39 cellular contexts compared by ENCODE assay signal in genomic region chr7:12913002-12913401, GRCh38.
"Had no signal": no experiment of that assay in that cellular context is flagged by ENCODE, and none has a peak within 500 bp of the region (broad histone marks: within the 10 kb centered on the region; RNA-seq: fewer than 3 reads in every experiment).

No MANE protein-coding gene starts in this region.

- H3K4me3 ChIP-seq: adrenal gland, ascending aorta, body of pancreas, breast epithelium, cardiac muscle cell had no signal

- H3K27ac Mint-ChIP-seq: activated naive CD4-positive, alpha-beta T cell treated with anti-CD3 and anti-CD28 coated beads for 36 hours; activated naive CD4-positive, alpha-beta T cell treated with anti-CD3 and anti-CD28 coated beads, Interleukin-2, amount 10 ng/mL, durations not matched to agents 7 days and 5 days; activated naive CD4-positive, alpha-beta T cell treated with anti-CD3 and anti-CD28 coated beads, Interleukin-2, amount 50 U/mL, for 24 hours; activated naive CD4-positive, alpha-beta T cell treated with anti-CD3 and anti-CD28 coated beads, Interleukin-2, amount 50 U/mL, for 72 hours; activated naive CD8-positive, alpha-beta T cell; activated naive CD8-positive, alpha-beta T cell treated with anti-CD3 and anti-CD28 coated beads for 36 hours; activated naive CD8-positive, alpha-beta T cell treated with anti-CD3 and anti-CD28 coated beads, Interleukin-2, amount 10 ng/mL, durations not matched to agents 7 days and 5 days; activated naive CD8-positive, alpha-beta T cell treated with anti-CD3 and anti-CD28 coated beads, Interleukin-2, amount 50 U/mL, for 24 hours; activated T-cell treated with anti-CD3 and anti-CD28 coated beads, Interleukin-2, amount 50 U/mL, for 24 hours; activated T-cell treated with anti-CD3 and anti-CD28 coated beads, Interleukin-2, amount 50 U/mL, for 72 hours; activated T-helper 1 cell treated with anti-CD3 and anti-CD28 coated beads, Interleukin-12 subunit alpha, Interleukin-12 subunit beta, Interleukin-2, Interleukin-4 antibody, amounts not matched to agents 30 ng/mL and 10 ng/mL and 1 ng/mL, durations not matched to agents 14 hours and 24 hours and 36 hours; activated T-helper 17 cell treated with anti-CD3 and anti-CD28 coated beads, Interleukin-2, amount 50 U/mL, for 72 hours; activated T-helper 2 cell treated with anti-CD3 and anti-CD28 coated beads, Interferon-gamma antibody, Interleukin-2, Interleukin-4, amounts not matched to agents 10 μg/mL and 5 μg/mL and 100 μg/mL, durations not matched to agents 14 hours and 24 hours and 36 hours; brain had no signal

- FAIRE-seq: bronchial epithelial cell, colon had no signal

- H3K4me1 Mint-ChIP-seq: activated naive CD4-positive, alpha-beta T cell treated with anti-CD3 and anti-CD28 coated beads, Interleukin-2, amount 10 ng/mL, durations not matched to agents 7 days and 5 days; activated naive CD4-positive, alpha-beta T cell treated with anti-CD3 and anti-CD28 coated beads, Interleukin-2, amount 50 U/mL, for 24 hours; activated naive CD8-positive, alpha-beta T cell treated with anti-CD3 and anti-CD28 coated beads for 36 hours; activated naive CD8-positive, alpha-beta T cell treated with anti-CD3 and anti-CD28 coated beads, Interleukin-2, amount 10 ng/mL, durations not matched to agents 7 days and 5 days; activated naive CD8-positive, alpha-beta T cell treated with anti-CD3 and anti-CD28 coated beads, Interleukin-2, amount 50 U/mL, for 24 hours; activated T-helper 17 cell treated with anti-CD3 and anti-CD28 coated beads, Interleukin-2, amount 50 U/mL, for 72 hours; brain; central memory CD8-positive, alpha-beta T cell had no signal

- H3K36me3 ChIP-seq: adrenal gland, ascending aorta, brain microvascular endothelial cell, breast epithelium, cardiac muscle cell had no signal

- ATAC-seq: activated naive CD4-positive, alpha-beta T cell treated with anti-CD3 and anti-CD28 coated beads, Interleukin-2, amount 50 U/mL, for 72 hours; activated naive CD8-positive, alpha-beta T cell treated with anti-CD3 and anti-CD28 coated beads, Interleukin-2, amount 50 U/mL, for 24 hours; activated T-cell treated with anti-CD3 and anti-CD28 coated beads, Interleukin-2, amount 50 U/mL, for 4 hours; activated T-cell treated with anti-CD3 and anti-CD28 coated beads, Interleukin-2, amount 50 U/mL, for 72 hours; activated T-helper 17 cell treated with anti-CD3 and anti-CD28 coated beads, Interleukin-2, amount 50 U/mL, for 72 hours; body of pancreas had no signal

- H3K9me3 Mint-ChIP-seq: activated naive CD4-positive, alpha-beta T cell treated with anti-CD3 and anti-CD28 coated beads for 36 hours; activated naive CD4-positive, alpha-beta T cell treated with anti-CD3 and anti-CD28 coated beads, Interleukin-2, amount 10 ng/mL, durations not matched to agents 7 days and 5 days; activated naive CD4-positive, alpha-beta T cell treated with anti-CD3 and anti-CD28 coated beads, Interleukin-2, amount 50 U/mL, for 24 hours; activated naive CD8-positive, alpha-beta T cell treated with anti-CD3 and anti-CD28 coated beads for 36 hours; activated naive CD8-positive, alpha-beta T cell treated with anti-CD3 and anti-CD28 coated beads, Interleukin-2, amount 10 ng/mL, durations not matched to agents 7 days and 5 days; activated naive CD8-positive, alpha-beta T cell treated with anti-CD3 and anti-CD28 coated beads, Interleukin-2, amount 50 U/mL, for 24 hours; activated T-cell treated with anti-CD3 and anti-CD28 coated beads, Interleukin-2, amount 50 U/mL, for 24 hours; activated T-cell treated with anti-CD3 and anti-CD28 coated beads, Interleukin-2, amount 50 U/mL, for 4 hours; activated T-helper 1 cell treated with anti-CD3 and anti-CD28 coated beads, Interleukin-12 subunit alpha, Interleukin-12 subunit beta, Interleukin-2, Interleukin-4 antibody, amounts not matched to agents 30 ng/mL and 10 ng/mL and 1 ng/mL, durations not matched to agents 14 hours and 24 hours and 36 hours; activated T-helper 17 cell treated with anti-CD3 and anti-CD28 coated beads, Interleukin-2, amount 50 U/mL, for 72 hours; central memory CD8-positive, alpha-beta T cell had no signal

- H3K27ac ChIP-seq: adrenal gland, ascending aorta, body of pancreas, brain microvascular endothelial cell, breast epithelium, cardiac muscle cell had no signal

- H3K9me3 ChIP-seq: adrenal gland, ascending aorta, body of pancreas, breast epithelium had no signal

- H3K4me1 ChIP-seq: adrenal gland, ascending aorta, body of pancreas, breast epithelium had no signal

- H3K27me3 Mint-ChIP-seq: activated naive CD4-positive, alpha-beta T cell treated with anti-CD3 and anti-CD28 coated beads, Interleukin-2, amount 10 ng/mL, durations not matched to agents 7 days and 5 days; activated naive CD4-positive, alpha-beta T cell treated with anti-CD3 and anti-CD28 coated beads, Interleukin-2, amount 50 U/mL, for 24 hours; activated T-cell treated with anti-CD3 and anti-CD28 coated beads, Interleukin-2, amount 50 U/mL, for 24 hours had no signal

- DNase-seq: activated effector memory CD4-positive, alpha-beta T cell treated with anti-CD3 and anti-CD28 coated beads, Interleukin-2, amount 50 U/mL, for 16 hours; activated effector memory CD4-positive, alpha-beta T cell treated with Interleukin-2 at 50 U/mL for 16 hours; activated gamma-delta T cell; activated gamma-delta T cell treated with Interleukin-2 at 50 U/mL for 16 hours; activated naive CD4-positive, alpha-beta T cell; activated naive CD4-positive, alpha-beta T cell treated with anti-CD3 and anti-CD28 coated beads for 36 hours; activated naive CD4-positive, alpha-beta T cell treated with anti-CD3 and anti-CD28 coated beads, Interleukin-2, amount 10 ng/mL, durations not matched to agents 7 days and 5 days; activated naive CD4-positive, alpha-beta T cell treated with anti-CD3 and anti-CD28 coated beads, Interleukin-2, amount 50 U/mL, for 16 hours; activated naive CD4-positive, alpha-beta T cell treated with Interleukin-2 at 50 U/mL for 16 hours; activated naive CD8-positive, alpha-beta T cell treated with anti-CD3 and anti-CD28 coated beads for 36 hours; activated naive CD8-positive, alpha-beta T cell treated with anti-CD3 and anti-CD28 coated beads, Interleukin-2, amount 10 ng/mL, durations not matched to agents 7 days and 5 days; activated naive CD8-positive, alpha-beta T cell treated with anti-CD3 and anti-CD28 coated beads, Interleukin-2, amount 50 U/mL, for 24 hours; activated T-cell treated with anti-CD3 and anti-CD28 coated beads, Interleukin-2, amount 50 U/mL, for 24 hours; activated T-cell treated with anti-CD3 and anti-CD28 coated beads, Interleukin-2, amount 50 U/mL, for 4 hours; activated T-cell treated with anti-CD3 and anti-CD28 coated beads, Interleukin-2, amount 50 U/mL, for 48 hours; activated T-cell treated with anti-CD3 and anti-CD28 coated beads, Interleukin-2, amount 50 U/mL, for 72 hours; adrenal gland; amniotic stem cell; amygdala; anterior cingulate cortex; aorta; body of pancreas; brain microvascular endothelial cell; caudate nucleus; central memory CD4-positive, alpha-beta T cell; cerebellar nuclear complex had no signal

- H3K36me3 Mint-ChIP-seq: activated naive CD4-positive, alpha-beta T cell treated with anti-CD3 and anti-CD28 coated beads, Interleukin-2, amount 10 ng/mL, durations not matched to agents 7 days and 5 days; activated naive CD4-positive, alpha-beta T cell treated with anti-CD3 and anti-CD28 coated beads, Interleukin-2, amount 50 U/mL, for 24 hours; activated naive CD4-positive, alpha-beta T cell treated with anti-CD3 and anti-CD28 coated beads, Interleukin-2, amount 50 U/mL, for 72 hours; activated naive CD8-positive, alpha-beta T cell; activated naive CD8-positive, alpha-beta T cell treated with anti-CD3 and anti-CD28 coated beads for 36 hours; activated naive CD8-positive, alpha-beta T cell treated with anti-CD3 and anti-CD28 coated beads, Interleukin-2, amount 10 ng/mL, durations not matched to agents 7 days and 5 days; brain had no signal

- H3K27me3 ChIP-seq: adrenal gland, ascending aorta, body of pancreas, brain microvascular endothelial cell, breast epithelium, cardiac muscle cell had no signal

- H3K4me3 Mint-ChIP-seq: activated naive CD4-positive, alpha-beta T cell treated with anti-CD3 and anti-CD28 coated beads for 36 hours; activated naive CD4-positive, alpha-beta T cell treated with anti-CD3 and anti-CD28 coated beads, Interleukin-2, amount 10 ng/mL, durations not matched to agents 7 days and 5 days; activated naive CD4-positive, alpha-beta T cell treated with anti-CD3 and anti-CD28 coated beads, Interleukin-2, amount 50 U/mL, for 24 hours; activated naive CD8-positive, alpha-beta T cell; activated naive CD8-positive, alpha-beta T cell treated with anti-CD3 and anti-CD28 coated beads for 36 hours; activated naive CD8-positive, alpha-beta T cell treated with anti-CD3 and anti-CD28 coated beads, Interleukin-2, amount 10 ng/mL, durations not matched to agents 7 days and 5 days; activated naive CD8-positive, alpha-beta T cell treated with anti-CD3 and anti-CD28 coated beads, Interleukin-2, amount 50 U/mL, for 24 hours; activated T-cell treated with anti-CD3 and anti-CD28 coated beads, Interleukin-2, amount 50 U/mL, for 24 hours; activated T-cell treated with anti-CD3 and anti-CD28 coated beads, Interleukin-2, amount 50 U/mL, for 4 hours; activated T-cell treated with anti-CD3 and anti-CD28 coated beads, Interleukin-2, amount 50 U/mL, for 72 hours; activated T-helper 1 cell treated with anti-CD3 and anti-CD28 coated beads, Interleukin-12 subunit alpha, Interleukin-12 subunit beta, Interleukin-2, Interleukin-4 antibody, amounts not matched to agents 30 ng/mL and 10 ng/mL and 1 ng/mL, durations not matched to agents 14 hours and 24 hours and 36 hours; activated T-helper 17 cell treated with anti-CD3 and anti-CD28 coated beads, Interleukin-2, amount 50 U/mL, for 72 hours; brain; central memory CD8-positive, alpha-beta T cell had no signal
